In genomic region chrX:9786839-9787635, GRCh38 we compare ENCODE assay signal across 8 cellular contexts. TPM values are rescaled to one million over a fixed set of nuclear protein-coding genes. Genes with fewer than 3 reads are reported as not detected.
A peak's percentile ranks its signal among the peaks of the same experiment; 100 is the strongest.
DNase-seq lines count a peak whose midpoint lies in the region; ATAC-seq and TF ChIP-seq lines count a peak whose summit lies in the region.

No MANE protein-coding gene starts in this region.

- no peak overlapping the region for H3K27ac ChIP-seq in spleen

- no peak for TF ChIP-seq POLR2A in spleen (IDR thresholded peaks at IDR 0.05)
- no peak for TF ChIP-seq POLR2A in lower leg skin (IDR thresholded peaks at IDR 0.05)

- DNase-seq in NCI-H1417 (lab: John Stamatoyannopoulos, UW) (peak in 2 of 3 experiments; percentile 67 to 80), NCI-H1417 treated with DMSO at 0.1 percent for 48 hours (lab: John Stamatoyannopoulos, UW) (no peak), iPS-NIHi7 (ENCODE audit: extremely low spot score) (peak; percentile 33), spleen (peak; percentile 62), Ammon's horn (ENCODE audit: low spot score) (no peak), lower leg skin (ENCODE audit: low spot score in 2 of 2) (no peak)
- no peak for DNase-seq in activated naive CD8-positive, alpha-beta T cell treated with anti-CD3 and anti-CD28 coated beads, Interleukin-2, amount 10 ng/mL, durations not matched to agents 7 days and 5 days

- peak overlapping the region; percentile 28 for H3K4me3 Mint-ChIP-seq in activated naive CD8-positive, alpha-beta T cell treated with anti-CD3 and anti-CD28 coated beads, Interleukin-2, amount 10 ng/mL, durations not matched to agents 7 days and 5 days

- intact Hi-C loops in spleen (cut with DNase I; ENCODE audit: low total_unique reads) = no loop called here
- intact Hi-C loops in lower leg skin (cut with DNase I; ENCODE audit: low total_unique reads) = no loop called here

- H3K4me1 Mint-ChIP-seq in activated naive CD8-positive, alpha-beta T cell treated with anti-CD3 and anti-CD28 coated beads, Interleukin-2, amount 10 ng/mL, durations not matched to agents 7 days and 5 days = no peaks in the 10 kb centered on the region

- ATAC-seq in activated naive CD8-positive, alpha-beta T cell treated with anti-CD3 and anti-CD28 coated beads, Interleukin-2, amount 10 ng/mL, durations not matched to agents 7 days and 5 days (ENCODE audit: low read depth) = no peak
- ATAC-seq in HG03521 (IDR thresholded peaks at IDR 0.05; ENCODE audit: unreplicated experiment) = no peak

- H3K36me3 Mint-ChIP-seq in activated naive CD8-positive, alpha-beta T cell treated with anti-CD3 and anti-CD28 coated beads, Interleukin-2, amount 10 ng/mL, durations not matched to agents 7 days and 5 days = no peaks in the 10 kb centered on the region

- POLR2A ChIA-PET in activated naive CD8-positive, alpha-beta T cell treated with anti-CD3 and anti-CD28 coated beads, Interleukin-2, amount 10 ng/mL, durations not matched to agents 7 days and 5 days (lab: Charles Lee) = no interaction called here

- H3K9me3 ChIP-seq in spleen = no peaks in the 10 kb centered on the region

- peaks cover 31% of the 10 kb centered on the region for H3K27me3 Mint-ChIP-seq in activated naive CD8-positive, alpha-beta T cell treated with anti-CD3 and anti-CD28 coated beads, Interleukin-2, amount 10 ng/mL, durations not matched to agents 7 days and 5 days

- peaks cover 0 to 16% (median 3%) of the 10 kb centered on the region in 6 donors for H3K4me1 ChIP-seq in spleen

- no peaks in the 10 kb centered on the region for H3K9me3 Mint-ChIP-seq in activated naive CD8-positive, alpha-beta T cell treated with anti-CD3 and anti-CD28 coated beads, Interleukin-2, amount 10 ng/mL, durations not matched to agents 7 days and 5 days

- 3 to 27% (median 5%) methylated on average over 15 to 38 of the region's 38 CpGs for WGBS in spleen, 5 donors
- whole genome bisulfite sequencing in lower leg skin, 2 donors = 17 to 20% methylated on average over 20 to 32 of the region's 38 CpGs

- H3K4me3 ChIP-seq in spleen (peak overlapping the region in 7 of 8 donors; percentile 22 to 67 (median 36)), lower leg skin (ENCODE audit: low read depth, poor library complexity, severe bottlenecking) (no peak overlapping the region)

- TF ChIP-seq CTCF in spleen (IDR thresholded peaks at IDR 0.05 in 8 of 11, conservative IDR thresholded peaks at IDR 0.05 in 3 of 11) (no peak), lower leg skin (IDR thresholded peaks at IDR 0.05) (no peak)

- peaks cover 0 to 53% (median 21%) of the 10 kb centered on the region in 7 donors for H3K27me3 ChIP-seq in spleen (replicated peaks in 1 of 7)

- no peak overlapping the region for H3K27ac Mint-ChIP-seq in activated naive CD8-positive, alpha-beta T cell treated with anti-CD3 and anti-CD28 coated beads, Interleukin-2, amount 10 ng/mL, durations not matched to agents 7 days and 5 days

- H3K36me3 ChIP-seq in spleen = no peaks in the 10 kb centered on the region

RNA-seq across cellular contexts. Expression of gene SHROOM2, which starts 0.8 kb away (rescaled TPM):
- total RNA-seq in activated naive CD8-positive, alpha-beta T cell treated with anti-CD3 and anti-CD28 coated beads, Interleukin-2, amount 10 ng/mL, durations not matched to agents 7 days and 5 days = not detected
- total RNA-seq in spleen = 1 to 10 TPM; 1.5 to 3.7 (median 2.0) TPM
- under 1 TPM; 0.21 to 0.61 (median 0.22) TPM for polyA plus RNA-seq in spleen
- 1 to 10 TPM; 7.4 to 9.6 (median 8.6) TPM for total RNA-seq in lower leg skin

RNA-seq across cellular contexts. Expression of gene GPR143, which starts 21.4 kb away (rescaled TPM):
- total RNA-seq in activated naive CD8-positive, alpha-beta T cell treated with anti-CD3 and anti-CD28 coated beads, Interleukin-2, amount 10 ng/mL, durations not matched to agents 7 days and 5 days = not detected
- total RNA-seq in spleen = not detected
- under 1 TPM in 1 of 3 donors, not detected in 2; 0.17 TPM for polyA plus RNA-seq in spleen
- total RNA-seq in lower leg skin = 1 to 10 TPM; 2.2 to 4.4 (median 3.6) TPM

Comparison
In these comparisons a context has a peak if more than half of its experiments do, and no peak if none do; other contexts are left out.
1. DNase-seq: peak in NCI-H1417 (2 of 3), iPS-NIHi7 (single experiment) and spleen (single experiment); none in NCI-H1417 treated with DMSO at 0.1 percent for 48 hours (single experiment), activated naive CD8-positive, alpha-beta T cell treated with anti-CD3 and anti-CD28 coated beads, Interleukin-2, amount 10 ng/mL, durations not matched to agents 7 days and 5 days (single experiment), Ammon's horn (single experiment) and lower leg skin (0 of 2).